In genomic region chr2:104443137-104443536, GRCh38 we compare ENCODE assay signal across 25 cellular contexts.
DNase-seq lines count a peak whose midpoint lies in the region; ATAC-seq and TF ChIP-seq lines count a peak whose summit lies in the region.
"Had no signal": no experiment of that assay in that cellular context is flagged by ENCODE, and none has a peak within 500 bp of the region (broad histone marks: within the 10 kb centered on the region; RNA-seq: fewer than 3 reads in every experiment).

No MANE protein-coding gene starts in this region.

- CTCF ChIA-PET in activated CD8-positive, alpha-beta T cell treated with anti-CD3 and anti-CD28 coated beads for 36 hours (lab: Charles Lee), result no interaction called here

- H3K4me3 Mint-ChIP-seq in stimulated activated naive CD8-positive, alpha-beta T cell treated with anti-CD3 and anti-CD28 coated beads, Interleukin-15, amount 100 ng/mL, for 72 hours, result no peak overlapping the region
- H3K4me3 Mint-ChIP-seq in activated CD8-positive, alpha-beta T cell treated with anti-CD3 and anti-CD28 coated beads for 36 hours, result no peak overlapping the region
- H3K4me3 Mint-ChIP-seq: activated T-helper 1 cell treated with anti-CD3 and anti-CD28 coated beads, Interleukin-12 subunit alpha, Interleukin-12 subunit beta, Interleukin-2, Interleukin-4 antibody, amounts not matched to agents 30 ng/mL and 10 ng/mL and 1 ng/mL, durations not matched to agents 14 hours and 24 hours and 36 hours; neural progenitor cell; stimulated activated memory B cell treated with anti-CD40 and anti-IgM and Interleukin-4, amounts not matched to agents 10 μg/mL and 1 μg/mL and 100 μg/mL, for 72 hours; T-helper 1 cell treated with Interleukin-12 subunit alpha and Interleukin-12 subunit beta and Interleukin-4 antibody, amounts not matched to agents 30 μg/mL and 1 μg/mL, for 36 hours had no signal

- intact Hi-C loops in activated CD8-positive, alpha-beta T cell treated with anti-CD3 and anti-CD28 coated beads for 36 hours (cut with micrococcal nuclease), result no loop called here

- no peak for TF ChIP-seq CTCF in activated CD8-positive, alpha-beta T cell treated with anti-CD3 and anti-CD28 coated beads for 36 hours (IDR thresholded peaks at IDR 0.05)
- TF ChIP-seq CTCF in foreskin fibroblast (IDR thresholded peaks at IDR 0.05; ENCODE audit: low read depth, low read length), result no peak

- H3K27ac Mint-ChIP-seq in stimulated activated naive CD8-positive, alpha-beta T cell treated with anti-CD3 and anti-CD28 coated beads, Interleukin-15, amount 100 ng/mL, for 72 hours, result no peak overlapping the region
- H3K27ac Mint-ChIP-seq in activated CD8-positive, alpha-beta T cell treated with anti-CD3 and anti-CD28 coated beads for 36 hours, result no peak overlapping the region
- H3K27ac Mint-ChIP-seq: activated T-helper 1 cell treated with anti-CD3 and anti-CD28 coated beads, Interleukin-12 subunit alpha, Interleukin-12 subunit beta, Interleukin-2, Interleukin-4 antibody, amounts not matched to agents 30 ng/mL and 10 ng/mL and 1 ng/mL, durations not matched to agents 14 hours and 24 hours and 36 hours; neural progenitor cell; stimulated activated memory B cell treated with anti-CD40 and anti-IgM and Interleukin-4, amounts not matched to agents 10 μg/mL and 1 μg/mL and 100 μg/mL, for 72 hours; T-helper 1 cell treated with Interleukin-12 subunit alpha and Interleukin-12 subunit beta and Interleukin-4 antibody, amounts not matched to agents 30 μg/mL and 1 μg/mL, for 36 hours had no signal

- H3K36me3 Mint-ChIP-seq in activated CD8-positive, alpha-beta T cell treated with anti-CD3 and anti-CD28 coated beads for 36 hours (ENCODE audit: low read depth), result no peaks in the 10 kb centered on the region
- H3K36me3 Mint-ChIP-seq: stimulated activated memory B cell treated with anti-CD40 and anti-IgM and Interleukin-4, amounts not matched to agents 10 μg/mL and 1 μg/mL and 100 μg/mL, for 72 hours had no signal

- peak; percentile 66 for ATAC-seq in stimulated activated naive CD8-positive, alpha-beta T cell treated with anti-CD3 and anti-CD28 coated beads, Interleukin-15, amount 100 ng/mL, for 72 hours
- no peak for ATAC-seq in stimulated activated naive CD8-positive, alpha-beta T cell treated with anti-CD3 and anti-CD28 coated beads, Interleukin-15, Interleukin-2, amounts not matched to agents 100 U/mL and 50 U/mL, for 24 hours
- no peak for ATAC-seq in activated CD8-positive, alpha-beta T cell treated with anti-CD3 and anti-CD28 coated beads for 36 hours
- ATAC-seq in HG02885 (IDR thresholded peaks at IDR 0.05; ENCODE audit: poor library complexity, unreplicated experiment), result no peak
- ATAC-seq: gastroesophageal sphincter; stimulated activated memory B cell treated with anti-CD40 and anti-IgM and Interleukin-4, amounts not matched to agents 10 μg/mL and 1 μg/mL and 100 μg/mL, for 72 hours had no signal

- DNase-seq in activated CD4-positive, alpha-beta T cell treated with anti-CD3 and anti-CD28 coated beads for 48 hours, result peak; percentile 21
- DNase-seq in activated CD4-positive, alpha-beta T cell treated with anti-CD3 and anti-CD28 coated beads, Interleukin-2, amount 50 U/mL, for 1 hour, result no peak
- peak in 1 of 2 donors; percentile 20 for DNase-seq in stimulated activated naive CD8-positive, alpha-beta T cell treated with anti-CD3 and anti-CD28 coated beads, Interleukin-15, amount 100 ng/mL, for 72 hours
- no peak for DNase-seq in stimulated activated naive CD8-positive, alpha-beta T cell treated with anti-CD3 and anti-CD28 coated beads, Interleukin-15, Interleukin-2, amounts not matched to agents 100 U/mL and 50 U/mL, for 24 hours
- peak; percentile 42 for DNase-seq in activated CD8-positive, alpha-beta T cell treated with anti-CD3 and anti-CD28 coated beads for 36 hours
- no peak for DNase-seq in foreskin fibroblast
- DNase-seq in superior temporal gyrus (ENCODE audit: extremely low spot score), result no peak
- DNase-seq: 8988T; activated CD4-positive, alpha-beta T cell treated with anti-CD3 and anti-CD28 coated beads, Interleukin-2, amount 50 U/mL, for 4 hours; colonic mucosa; islet precursor cell; Karpas-422; NCI-H1105 treated with DMSO at 0.1 percent for 48 hours; NCI-H446 treated with DMSO at 0.1 percent for 48 hours; NK-92 treated with Interleukin-12 subunit alpha and Interleukin-12 subunit beta, amount 100 ng/mL, for 24 hours had no signal

- H3K4me1 Mint-ChIP-seq in stimulated activated naive CD8-positive, alpha-beta T cell treated with anti-CD3 and anti-CD28 coated beads, Interleukin-15, amount 100 ng/mL, for 72 hours, result no peaks in the 10 kb centered on the region
- H3K4me1 Mint-ChIP-seq in activated CD8-positive, alpha-beta T cell treated with anti-CD3 and anti-CD28 coated beads for 36 hours (ENCODE audit: low read depth), result peaks cover 5% of the 10 kb centered on the region
- H3K4me1 Mint-ChIP-seq: stimulated activated memory B cell treated with anti-CD40 and anti-IgM and Interleukin-4, amounts not matched to agents 10 μg/mL and 1 μg/mL and 100 μg/mL, for 72 hours had no signal

- POLR2A ChIA-PET in activated CD8-positive, alpha-beta T cell treated with anti-CD3 and anti-CD28 coated beads for 36 hours (lab: Charles Lee), result no interaction called here

- no peaks in the 10 kb centered on the region for H3K27me3 Mint-ChIP-seq in stimulated activated naive CD8-positive, alpha-beta T cell treated with anti-CD3 and anti-CD28 coated beads, Interleukin-15, amount 100 ng/mL, for 72 hours
- no peaks in the 10 kb centered on the region for H3K27me3 Mint-ChIP-seq in activated CD8-positive, alpha-beta T cell treated with anti-CD3 and anti-CD28 coated beads for 36 hours
- H3K27me3 Mint-ChIP-seq: stimulated activated memory B cell treated with anti-CD40 and anti-IgM and Interleukin-4, amounts not matched to agents 10 μg/mL and 1 μg/mL and 100 μg/mL, for 72 hours had no signal

- no peak overlapping the region for H3K4me3 ChIP-seq in foreskin fibroblast (ENCODE audit: low read depth in 1 of 2, low read length in 2 of 2)
- H3K4me3 ChIP-seq: breast epithelium, colonic mucosa, esophagus muscularis mucosa, gastroesophageal sphincter, neural progenitor cell, SJSA1, thoracic aorta had no signal

- no peaks in the 10 kb centered on the region for H3K9me3 Mint-ChIP-seq in stimulated activated naive CD8-positive, alpha-beta T cell treated with anti-CD3 and anti-CD28 coated beads, Interleukin-15, amount 100 ng/mL, for 72 hours
- no peaks in the 10 kb centered on the region for H3K9me3 Mint-ChIP-seq in activated CD8-positive, alpha-beta T cell treated with anti-CD3 and anti-CD28 coated beads for 36 hours
- H3K9me3 Mint-ChIP-seq: activated T-helper 1 cell treated with anti-CD3 and anti-CD28 coated beads, Interleukin-12 subunit alpha, Interleukin-12 subunit beta, Interleukin-2, Interleukin-4 antibody, amounts not matched to agents 30 ng/mL and 10 ng/mL and 1 ng/mL, durations not matched to agents 14 hours and 24 hours and 36 hours; stimulated activated memory B cell treated with anti-CD40 and anti-IgM and Interleukin-4, amounts not matched to agents 10 μg/mL and 1 μg/mL and 100 μg/mL, for 72 hours; T-helper 1 cell treated with Interleukin-12 subunit alpha and Interleukin-12 subunit beta and Interleukin-4 antibody, amounts not matched to agents 30 μg/mL and 1 μg/mL, for 36 hours had no signal

Comparison
In these comparisons a context has a peak if more than half of its experiments do, and no peak if none do; other contexts are left out.
1. DNase-seq: peak in activated CD4-positive, alpha-beta T cell treated with anti-CD3 and anti-CD28 coated beads for 48 hours (single experiment) and activated CD8-positive, alpha-beta T cell treated with anti-CD3 and anti-CD28 coated beads for 36 hours (single experiment); none in activated CD4-positive, alpha-beta T cell treated with anti-CD3 and anti-CD28 coated beads, Interleukin-2, amount 50 U/mL, for 1 hour (single experiment), stimulated activated naive CD8-positive, alpha-beta T cell treated with anti-CD3 and anti-CD28 coated beads, Interleukin-15, Interleukin-2, amounts not matched to agents 100 U/mL and 50 U/mL, for 24 hours (single experiment), foreskin fibroblast (0 of 2) and superior temporal gyrus (single experiment).